In genomic region chr7:35736725-35737124, GRCh38 we compare ENCODE assay signal across 22 cellular contexts. TPM values are rescaled to one million over a fixed set of nuclear protein-coding genes. Genes with fewer than 3 reads are reported as not detected.
DNase-seq lines count a peak whose midpoint lies in the region; ATAC-seq, FAIRE-seq and TF ChIP-seq lines count a peak whose summit lies in the region.
"Had no signal": no experiment of that assay in that cellular context is flagged by ENCODE, and none has a peak within 500 bp of the region (broad histone marks: within the 10 kb centered on the region; RNA-seq: fewer than 3 reads in every experiment).

No MANE protein-coding gene starts in this region.

- CTCF ChIA-PET in A549 (lab: Yijun Ruan, JAX) = interaction anchor here (0.9 kb wide), 1 partner anchor 28 kb away, joined by 6 read pairs; no protein-coding TSS in a partner anchor

- H3K27ac ChIP-seq in A549 (no peak overlapping the region), dorsolateral prefrontal cortex (peak overlapping the region in 54 of 59 donors; percentile 79 to 98 (median 92))
- H3K27ac ChIP-seq: cardiac muscle cell, gastroesophageal sphincter, psoas muscle had no signal

- 97% methylated on average over 1 of the region's 1 CpG for whole genome bisulfite sequencing in A549 (ENCODE audit: missing lambda C conversion rate)

- no peaks in the 10 kb centered on the region for H3K9me3 Mint-ChIP-seq in activated naive CD8-positive, alpha-beta T cell treated with anti-CD3 and anti-CD28 coated beads, Interleukin-2, amount 50 U/mL, for 24 hours
- H3K9me3 Mint-ChIP-seq: activated naive CD4-positive, alpha-beta T cell treated with anti-CD3 and anti-CD28 coated beads, Interleukin-2, amount 50 U/mL, for 24 hours; activated T-cell treated with anti-CD3 and anti-CD28 coated beads, Interleukin-2, amount 50 U/mL, for 24 hours; effector memory CD8-positive, alpha-beta T cell; memory B cell; natural killer cell treated with Interleukin-12 subunit alpha and Interleukin-12 subunit beta and Interleukin-15 and Interleukin-18, amount 100 ng/mL, for 72 hours had no signal

- TF ChIP-seq EP300 in A549 (IDR thresholded peaks at IDR 0.05) = no peak

- H3K4me1 Mint-ChIP-seq in activated naive CD8-positive, alpha-beta T cell treated with anti-CD3 and anti-CD28 coated beads, Interleukin-2, amount 50 U/mL, for 24 hours = peaks cover 11% of the 10 kb centered on the region
- H3K4me1 Mint-ChIP-seq: activated naive CD4-positive, alpha-beta T cell treated with anti-CD3 and anti-CD28 coated beads, Interleukin-2, amount 50 U/mL, for 24 hours; CD4-positive, CD25-positive, alpha-beta regulatory T cell had no signal

- TF ChIP-seq CTCF in A549 (IDR thresholded peaks at IDR 0.05) (no peak), dorsolateral prefrontal cortex (IDR thresholded peaks at IDR 0.05 in 54 of 56, conservative IDR thresholded peaks at IDR 0.05 in 2 of 56; ENCODE audit: low read depth in 1 of 56, partially characterized antibody in 56 of 56) (no peak)

- no peak overlapping the region for H3K4me3 Mint-ChIP-seq in activated naive CD8-positive, alpha-beta T cell treated with anti-CD3 and anti-CD28 coated beads, Interleukin-2, amount 50 U/mL, for 24 hours
- H3K4me3 Mint-ChIP-seq: activated naive CD4-positive, alpha-beta T cell treated with anti-CD3 and anti-CD28 coated beads, Interleukin-2, amount 50 U/mL, for 24 hours; activated T-cell treated with anti-CD3 and anti-CD28 coated beads, Interleukin-2, amount 50 U/mL, for 24 hours; CD4-positive, CD25-positive, alpha-beta regulatory T cell; effector memory CD8-positive, alpha-beta T cell; memory B cell; natural killer cell treated with Interleukin-12 subunit alpha and Interleukin-12 subunit beta and Interleukin-15 and Interleukin-18, amount 100 ng/mL, for 72 hours had no signal

- H3K27me3 Mint-ChIP-seq in activated naive CD8-positive, alpha-beta T cell treated with anti-CD3 and anti-CD28 coated beads, Interleukin-2, amount 50 U/mL, for 24 hours = no peaks in the 10 kb centered on the region
- H3K27me3 Mint-ChIP-seq: activated T-cell treated with anti-CD3 and anti-CD28 coated beads, Interleukin-2, amount 50 U/mL, for 24 hours; effector memory CD8-positive, alpha-beta T cell; memory B cell had no signal

- no peaks in the 10 kb centered on the region for H3K36me3 ChIP-seq in MG63
- H3K36me3 ChIP-seq: cardiac muscle cell, gastroesophageal sphincter had no signal

- no peak overlapping the region for H3K27ac Mint-ChIP-seq in activated naive CD8-positive, alpha-beta T cell treated with anti-CD3 and anti-CD28 coated beads, Interleukin-2, amount 50 U/mL, for 24 hours
- H3K27ac Mint-ChIP-seq: activated naive CD4-positive, alpha-beta T cell treated with anti-CD3 and anti-CD28 coated beads, Interleukin-2, amount 50 U/mL, for 24 hours; activated T-cell treated with anti-CD3 and anti-CD28 coated beads, Interleukin-2, amount 50 U/mL, for 24 hours; memory B cell; natural killer cell treated with Interleukin-12 subunit alpha and Interleukin-12 subunit beta and Interleukin-15 and Interleukin-18, amount 100 ng/mL, for 72 hours had no signal

- no peak for TF ChIP-seq POLR2A in A549 (IDR thresholded peaks at IDR 0.05; ENCODE audit: low read length)

- TF ChIP-seq RAD21 in A549 (conservative IDR thresholded peaks at IDR 0.05 in 1 of 2, IDR thresholded peaks at IDR 0.05 in 1 of 2) = no peak

- POLR2A ChIA-PET in A549 (lab: Yijun Ruan, JAX) = no interaction called here

- no peaks in the 10 kb centered on the region for H3K4me1 ChIP-seq in A549

- no peaks in the 10 kb centered on the region for H3K36me3 Mint-ChIP-seq in activated naive CD8-positive, alpha-beta T cell treated with anti-CD3 and anti-CD28 coated beads, Interleukin-2, amount 50 U/mL, for 24 hours (ENCODE audit: low read depth)
- H3K36me3 Mint-ChIP-seq: activated naive CD4-positive, alpha-beta T cell treated with anti-CD3 and anti-CD28 coated beads, Interleukin-2, amount 50 U/mL, for 24 hours; CD4-positive, CD25-positive, alpha-beta regulatory T cell; natural killer cell treated with Interleukin-12 subunit alpha and Interleukin-12 subunit beta and Interleukin-15 and Interleukin-18, amount 100 ng/mL, for 72 hours had no signal

- H3K27me3 ChIP-seq in dorsolateral prefrontal cortex = no peaks in the 10 kb centered on the region
- H3K27me3 ChIP-seq in MG63 = no peaks in the 10 kb centered on the region
- H3K27me3 ChIP-seq: cardiac muscle cell, gastroesophageal sphincter had no signal

- no peak for FAIRE-seq in A549 (lab: Jason Lieb, UNC)
- FAIRE-seq: A204.1 had no signal

- intact Hi-C loops in dorsolateral prefrontal cortex (cut with DNase I) (no loop called here), left colon (cut with DNase I, micrococcal nuclease) (no loop called here), Right ventricle myocardium inferior (cut with DNase I) (no loop called here)

- DNase-seq in A549 (ENCODE audit: low read depth in 1 of 2, low spot score in 1 of 2) (peak in 1 of 2 experiments; percentile 23), M059J (ENCODE audit: low read depth) (peak; percentile 50), dorsolateral prefrontal cortex (no peak), left colon (no peak), NCI-H187 (lab: John Stamatoyannopoulos, UW) (no peak), Right ventricle myocardium inferior (ENCODE audit: missing footprints) (no peak), MG63 (no peak)
- no peak for DNase-seq in activated naive CD8-positive, alpha-beta T cell treated with anti-CD3 and anti-CD28 coated beads, Interleukin-2, amount 50 U/mL, for 24 hours
- DNase-seq: activated T-cell treated with anti-CD3 and anti-CD28 coated beads, Interleukin-2, amount 50 U/mL, for 24 hours; CD4-positive, CD25-positive, alpha-beta regulatory T cell; effector memory CD8-positive, alpha-beta T cell; NCI-H524; OCI-M1; psoas muscle; stimulated activated CD4-positive, alpha-beta T cell treated with anti-CD3 and anti-CD28 coated beads, Interleukin-12 subunit alpha, Interleukin-12 subunit beta, amount 100 ng/mL, for 4 hours; stimulated activated naive CD4-positive, alpha-beta T cell had no signal

- no peaks in the 10 kb centered on the region for H3K9me3 ChIP-seq in A549
- H3K9me3 ChIP-seq in MG63 = no peaks in the 10 kb centered on the region
- H3K9me3 ChIP-seq: gastroesophageal sphincter, psoas muscle had no signal

- ATAC-seq in A549 (0 out of 6 replicates have a peak, but pooled peaks of 1 of the 2 experiments have one; percentile 33), left colon (peak; percentile 52), Right ventricle myocardium inferior (no peak)
- ATAC-seq in activated naive CD8-positive, alpha-beta T cell treated with anti-CD3 and anti-CD28 coated beads, Interleukin-2, amount 50 U/mL, for 24 hours = no peak
- ATAC-seq: effector memory CD8-positive, alpha-beta T cell; gastroesophageal sphincter; natural killer cell treated with Interleukin-12 subunit alpha and Interleukin-12 subunit beta and Interleukin-15 and Interleukin-18, amount 100 ng/mL, for 72 hours; psoas muscle had no signal

- H3K4me3 ChIP-seq in A549 = no peak overlapping the region
- no peak overlapping the region for H3K4me3 ChIP-seq in dorsolateral prefrontal cortex
- no peak overlapping the region for H3K4me3 ChIP-seq in MG63
- H3K4me3 ChIP-seq: cardiac muscle cell, gastroesophageal sphincter, psoas muscle had no signal

- H3K4me2 ChIP-seq in A549 = no peak overlapping the region

TF ChIP-seq in A549, 52 proteins besides CTCF, POLR2A, EP300 and RAD21:
- peak; percentile 24 to 52; a peak in 1 of 4 replicates for TF ChIP-seq CEBPB (IDR thresholded peaks at IDR 0.05)
- TF ChIP-seq, protein P1, sequence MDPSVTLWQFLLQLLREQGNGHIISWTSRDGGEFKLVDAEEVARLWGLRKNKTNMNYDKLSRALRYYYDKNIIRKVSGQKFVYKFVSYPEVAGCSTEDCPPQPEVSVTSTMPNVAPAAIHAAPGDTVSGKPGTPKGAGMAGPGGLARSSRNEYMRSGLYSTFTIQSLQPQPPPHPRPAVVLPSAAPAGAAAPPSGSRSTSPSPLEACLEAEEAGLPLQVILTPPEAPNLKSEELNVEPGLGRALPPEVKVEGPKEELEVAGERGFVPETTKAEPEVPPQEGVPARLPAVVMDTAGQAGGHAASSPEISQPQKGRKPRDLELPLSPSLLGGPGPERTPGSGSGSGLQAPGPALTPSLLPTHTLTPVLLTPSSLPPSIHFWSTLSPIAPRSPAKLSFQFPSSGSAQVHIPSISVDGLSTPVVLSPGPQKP (IDR thresholded peaks at IDR 0.05; ENCODE audit: low read depth, low read length) = no peak
TF ChIP-seq in A549: peak in this region for 1.

RNA-seq across cellular contexts. Expression of gene HERPUD2, which starts 41.8 kb away (rescaled TPM):
- polyA plus RNA-seq in A549 (2011; rRNA removed) = 34.8 and 47.8 TPM in 2 replicates
- 18.0 and 25.4 TPM in 2 replicates for polyA plus RNA-seq in A549 (2012; cell fraction: cytosol; rRNA removed)
- 16.1 and 21.7 TPM in 2 replicates for polyA plus RNA-seq in A549 (2012; cell fraction: nucleus; rRNA removed)
- polyA plus RNA-seq in A549 (2017; fragmentation: RNase III; extraction: RNeasy Plus Mini Kit Qiagen cat#74134 plus additional on column Dnase treatment) = 11.7 to 15.3 TPM (median 13.2 TPM) in 3 replicates
- 68.1 and 80.1 TPM in 2 replicates for polyA minus RNA-seq in A549 (2011; rRNA and poly(A)+ RNA removed)
- 20.8 and 22.4 TPM in 2 replicates for total RNA-seq in M059J (2014; rRNA removed; shearing (Covaris generic))
- 10 to 100 TPM; 24.1 to 66.9 (median 36.4) TPM for total RNA-seq in dorsolateral prefrontal cortex
- total RNA-seq in left colon = 10 to 100 TPM; 23.2 to 30.9 TPM
- 17.9 TPM for total RNA-seq in Right ventricle myocardium inferior
- 12.0 and 16.2 TPM in 2 replicates for total RNA-seq in MG63 (2014; rRNA removed; shearing (Covaris generic); ENCODE audit: low replicate concordance)

Comparison
In these comparisons a context has a peak if more than half of its experiments do, and no peak if none do; other contexts are left out.
1. H3K27ac ChIP-seq: peak in dorsolateral prefrontal cortex (54 of 59); none in A549 (0 of 2).